In the genomic region with DNA sequence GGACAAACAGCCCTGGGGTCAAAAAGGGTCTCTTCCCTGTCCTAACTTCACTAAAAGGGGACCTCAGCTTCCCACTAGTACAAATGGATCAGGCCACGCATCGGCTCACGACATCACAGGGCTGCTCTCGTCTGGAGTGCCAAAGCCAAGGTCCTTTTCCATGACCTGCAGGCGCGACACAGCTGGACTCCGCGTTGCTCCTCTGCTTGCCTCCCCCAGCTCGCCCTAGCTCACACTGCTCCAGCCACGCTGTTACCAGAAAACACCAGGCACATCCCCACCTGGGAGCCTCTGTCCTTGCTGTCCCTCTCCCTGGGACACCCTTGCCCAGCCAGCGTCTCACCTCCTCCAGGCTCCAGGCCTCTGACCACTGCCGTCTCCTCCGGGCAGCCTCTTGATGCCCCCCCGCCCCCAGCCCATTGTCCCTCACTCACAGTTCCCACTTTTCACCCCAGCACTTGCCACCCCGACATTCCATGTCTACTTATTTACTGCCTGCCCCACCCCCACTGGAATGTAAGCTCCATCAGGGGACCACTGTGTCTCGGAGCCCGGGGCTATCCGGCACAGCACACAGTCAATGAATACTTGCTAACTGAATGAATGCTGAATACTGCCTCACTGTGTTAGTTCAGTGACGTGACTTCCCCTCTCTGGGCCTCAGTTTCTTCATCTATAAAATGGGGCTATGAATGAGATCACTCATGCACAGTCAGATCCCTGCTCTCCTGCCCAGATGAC, we compare ENCODE assay signal across 1 cellular context.
TF ChIP-seq lines count a peak whose summit lies in the region.

No MANE protein-coding gene starts in this region.

TF ChIP-seq in H1, 55 proteins besides CTCF, POLR2A, EP300 and RAD21:
- TF ChIP-seq KDM1A (IDR thresholded peaks at IDR 0.05; ENCODE audit: borderline replicate concordance, low read length) (peak; percentile 88), HDAC2 (IDR thresholded peaks at IDR 0.05; ENCODE audit: borderline replicate concordance in 1 of 2, low read depth in 2 of 2, low read length in 2 of 2) (0 out of 4 replicates have a peak, but pooled peaks of 1 of the 2 experiments have one; percentile 41), YY1 (IDR thresholded peaks at IDR 0.05; ENCODE audit: low read depth, low read length) (no peak), POLR2AphosphoS5 (IDR thresholded peaks at IDR 0.05; ENCODE audit: low read depth, low read length) (no peak), BCL11A (IDR thresholded peaks at IDR 0.05; ENCODE audit: low read depth in 2 of 2, low read length in 2 of 2) (no peak), TEAD4 (IDR thresholded peaks at IDR 0.05; ENCODE audit: low read depth, low read length) (peak; percentile 67), PHF8 (conservative IDR thresholded peaks at IDR 0.05; ENCODE audit: low read depth, low read length) (no peak), GABPA (IDR thresholded peaks at IDR 0.05; ENCODE audit: borderline replicate concordance, insufficient read depth, low read length) (no peak), MAFK (IDR thresholded peaks at IDR 0.05; ENCODE audit: low read depth, low read length) (no peak), TBP (IDR thresholded peaks at IDR 0.05; ENCODE audit: low read depth, low read length) (no peak), EGR1 (IDR thresholded peaks at IDR 0.05; ENCODE audit: borderline replicate concordance, low read depth, low read length) (no peak), RNF2 (IDR thresholded peaks at IDR 0.05; ENCODE audit: borderline replicate concordance, low read depth, low read length, missing control alignments, poor library complexity, severe bottlenecking) (no peak), ASH2L (IDR thresholded peaks at IDR 0.05; ENCODE audit: low read length) (no peak), CEBPB (IDR thresholded peaks at IDR 0.05; ENCODE audit: low read depth, low read length) (no peak), RXRA (IDR thresholded peaks at IDR 0.05; ENCODE audit: insufficient read depth, low read depth, low read length) (no peak), SIRT6 (IDR thresholded peaks at IDR 0.05; ENCODE audit: low read length) (no peak), FOSL1 (IDR thresholded peaks at IDR 0.05; ENCODE audit: insufficient read depth, low read depth, low read length) (no peak), CHD1 (IDR thresholded peaks at IDR 0.05; ENCODE audit: low read depth, low read length) (no peak), SAP30 (IDR thresholded peaks at IDR 0.05; ENCODE audit: insufficient read depth, insufficient replicate concordance, low read length) (no peak), JUND (IDR thresholded peaks at IDR 0.05; ENCODE audit: low read length) (no peak), CHD2 (IDR thresholded peaks at IDR 0.05; ENCODE audit: low read length) (no peak), KDM5A (IDR thresholded peaks at IDR 0.05; ENCODE audit: low read length) (no peak)
- TF ChIP-seq, protein P1, sequence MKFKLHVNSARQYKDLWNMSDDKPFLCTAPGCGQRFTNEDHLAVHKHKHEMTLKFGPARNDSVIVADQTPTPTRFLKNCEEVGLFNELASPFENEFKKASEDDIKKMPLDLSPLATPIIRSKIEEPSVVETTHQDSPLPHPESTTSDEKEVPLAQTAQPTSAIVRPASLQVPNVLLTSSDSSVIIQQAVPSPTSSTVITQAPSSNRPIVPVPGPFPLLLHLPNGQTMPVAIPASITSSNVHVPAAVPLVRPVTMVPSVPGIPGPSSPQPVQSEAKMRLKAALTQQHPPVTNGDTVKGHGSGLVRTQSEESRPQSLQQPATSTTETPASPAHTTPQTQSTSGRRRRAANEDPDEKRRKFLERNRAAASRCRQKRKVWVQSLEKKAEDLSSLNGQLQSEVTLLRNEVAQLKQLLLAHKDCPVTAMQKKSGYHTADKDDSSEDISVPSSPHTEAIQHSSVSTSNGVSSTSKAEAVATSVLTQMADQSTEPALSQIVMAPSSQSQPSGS (IDR thresholded peaks at IDR 0.05; ENCODE audit: low read length): no peak
- TF ChIP-seq, protein P2, sequence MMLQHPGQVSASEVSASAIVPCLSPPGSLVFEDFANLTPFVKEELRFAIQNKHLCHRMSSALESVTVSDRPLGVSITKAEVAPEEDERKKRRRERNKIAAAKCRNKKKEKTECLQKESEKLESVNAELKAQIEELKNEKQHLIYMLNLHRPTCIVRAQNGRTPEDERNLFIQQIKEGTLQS (IDR thresholded peaks at IDR 0.05; ENCODE audit: insufficient read depth, low read depth, low read length): no peak
- TF ChIP-seq, protein P3, sequence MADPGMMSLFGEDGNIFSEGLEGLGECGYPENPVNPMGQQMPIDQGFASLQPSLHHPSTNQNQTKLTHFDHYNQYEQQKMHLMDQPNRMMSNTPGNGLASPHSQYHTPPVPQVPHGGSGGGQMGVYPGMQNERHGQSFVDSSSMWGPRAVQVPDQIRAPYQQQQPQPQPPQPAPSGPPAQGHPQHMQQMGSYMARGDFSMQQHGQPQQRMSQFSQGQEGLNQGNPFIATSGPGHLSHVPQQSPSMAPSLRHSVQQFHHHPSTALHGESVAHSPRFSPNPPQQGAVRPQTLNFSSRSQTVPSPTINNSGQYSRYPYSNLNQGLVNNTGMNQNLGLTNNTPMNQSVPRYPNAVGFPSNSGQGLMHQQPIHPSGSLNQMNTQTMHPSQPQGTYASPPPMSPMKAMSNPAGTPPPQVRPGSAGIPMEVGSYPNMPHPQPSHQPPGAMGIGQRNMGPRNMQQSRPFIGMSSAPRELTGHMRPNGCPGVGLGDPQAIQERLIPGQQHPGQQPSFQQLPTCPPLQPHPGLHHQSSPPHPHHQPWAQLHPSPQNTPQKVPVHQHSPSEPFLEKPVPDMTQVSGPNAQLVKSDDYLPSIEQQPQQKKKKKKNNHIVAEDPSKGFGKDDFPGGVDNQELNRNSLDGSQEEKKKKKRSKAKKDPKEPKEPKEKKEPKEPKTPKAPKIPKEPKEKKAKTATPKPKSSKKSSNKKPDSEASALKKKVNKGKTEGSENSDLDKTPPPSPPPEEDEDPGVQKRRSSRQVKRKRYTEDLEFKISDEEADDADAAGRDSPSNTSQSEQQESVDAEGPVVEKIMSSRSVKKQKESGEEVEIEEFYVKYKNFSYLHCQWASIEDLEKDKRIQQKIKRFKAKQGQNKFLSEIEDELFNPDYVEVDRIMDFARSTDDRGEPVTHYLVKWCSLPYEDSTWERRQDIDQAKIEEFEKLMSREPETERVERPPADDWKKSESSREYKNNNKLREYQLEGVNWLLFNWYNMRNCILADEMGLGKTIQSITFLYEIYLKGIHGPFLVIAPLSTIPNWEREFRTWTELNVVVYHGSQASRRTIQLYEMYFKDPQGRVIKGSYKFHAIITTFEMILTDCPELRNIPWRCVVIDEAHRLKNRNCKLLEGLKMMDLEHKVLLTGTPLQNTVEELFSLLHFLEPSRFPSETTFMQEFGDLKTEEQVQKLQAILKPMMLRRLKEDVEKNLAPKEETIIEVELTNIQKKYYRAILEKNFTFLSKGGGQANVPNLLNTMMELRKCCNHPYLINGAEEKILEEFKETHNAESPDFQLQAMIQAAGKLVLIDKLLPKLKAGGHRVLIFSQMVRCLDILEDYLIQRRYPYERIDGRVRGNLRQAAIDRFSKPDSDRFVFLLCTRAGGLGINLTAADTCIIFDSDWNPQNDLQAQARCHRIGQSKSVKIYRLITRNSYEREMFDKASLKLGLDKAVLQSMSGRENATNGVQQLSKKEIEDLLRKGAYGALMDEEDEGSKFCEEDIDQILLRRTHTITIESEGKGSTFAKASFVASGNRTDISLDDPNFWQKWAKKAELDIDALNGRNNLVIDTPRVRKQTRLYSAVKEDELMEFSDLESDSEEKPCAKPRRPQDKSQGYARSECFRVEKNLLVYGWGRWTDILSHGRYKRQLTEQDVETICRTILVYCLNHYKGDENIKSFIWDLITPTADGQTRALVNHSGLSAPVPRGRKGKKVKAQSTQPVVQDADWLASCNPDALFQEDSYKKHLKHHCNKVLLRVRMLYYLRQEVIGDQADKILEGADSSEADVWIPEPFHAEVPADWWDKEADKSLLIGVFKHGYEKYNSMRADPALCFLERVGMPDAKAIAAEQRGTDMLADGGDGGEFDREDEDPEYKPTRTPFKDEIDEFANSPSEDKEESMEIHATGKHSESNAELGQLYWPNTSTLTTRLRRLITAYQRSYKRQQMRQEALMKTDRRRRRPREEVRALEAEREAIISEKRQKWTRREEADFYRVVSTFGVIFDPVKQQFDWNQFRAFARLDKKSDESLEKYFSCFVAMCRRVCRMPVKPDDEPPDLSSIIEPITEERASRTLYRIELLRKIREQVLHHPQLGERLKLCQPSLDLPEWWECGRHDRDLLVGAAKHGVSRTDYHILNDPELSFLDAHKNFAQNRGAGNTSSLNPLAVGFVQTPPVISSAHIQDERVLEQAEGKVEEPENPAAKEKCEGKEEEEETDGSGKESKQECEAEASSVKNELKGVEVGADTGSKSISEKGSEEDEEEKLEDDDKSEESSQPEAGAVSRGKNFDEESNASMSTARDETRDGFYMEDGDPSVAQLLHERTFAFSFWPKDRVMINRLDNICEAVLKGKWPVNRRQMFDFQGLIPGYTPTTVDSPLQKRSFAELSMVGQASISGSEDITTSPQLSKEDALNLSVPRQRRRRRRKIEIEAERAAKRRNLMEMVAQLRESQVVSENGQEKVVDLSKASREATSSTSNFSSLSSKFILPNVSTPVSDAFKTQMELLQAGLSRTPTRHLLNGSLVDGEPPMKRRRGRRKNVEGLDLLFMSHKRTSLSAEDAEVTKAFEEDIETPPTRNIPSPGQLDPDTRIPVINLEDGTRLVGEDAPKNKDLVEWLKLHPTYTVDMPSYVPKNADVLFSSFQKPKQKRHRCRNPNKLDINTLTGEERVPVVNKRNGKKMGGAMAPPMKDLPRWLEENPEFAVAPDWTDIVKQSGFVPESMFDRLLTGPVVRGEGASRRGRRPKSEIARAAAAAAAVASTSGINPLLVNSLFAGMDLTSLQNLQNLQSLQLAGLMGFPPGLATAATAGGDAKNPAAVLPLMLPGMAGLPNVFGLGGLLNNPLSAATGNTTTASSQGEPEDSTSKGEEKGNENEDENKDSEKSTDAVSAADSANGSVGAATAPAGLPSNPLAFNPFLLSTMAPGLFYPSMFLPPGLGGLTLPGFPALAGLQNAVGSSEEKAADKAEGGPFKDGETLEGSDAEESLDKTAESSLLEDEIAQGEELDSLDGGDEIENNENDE (IDR thresholded peaks at IDR 0.05; ENCODE audit: insufficient replicate concordance, low read length): no peak
- TF ChIP-seq, protein P4, sequence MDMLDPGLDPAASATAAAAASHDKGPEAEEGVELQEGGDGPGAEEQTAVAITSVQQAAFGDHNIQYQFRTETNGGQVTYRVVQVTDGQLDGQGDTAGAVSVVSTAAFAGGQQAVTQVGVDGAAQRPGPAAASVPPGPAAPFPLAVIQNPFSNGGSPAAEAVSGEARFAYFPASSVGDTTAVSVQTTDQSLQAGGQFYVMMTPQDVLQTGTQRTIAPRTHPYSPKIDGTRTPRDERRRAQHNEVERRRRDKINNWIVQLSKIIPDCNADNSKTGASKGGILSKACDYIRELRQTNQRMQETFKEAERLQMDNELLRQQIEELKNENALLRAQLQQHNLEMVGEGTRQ (IDR thresholded peaks at IDR 0.05; ENCODE audit: low read length): no peak
